In genomic region chr6:115898246-115898645, GRCh38 we compare ENCODE assay signal across 30 cellular contexts.
DNase-seq lines count a peak whose midpoint lies in the region; ATAC-seq and TF ChIP-seq lines count a peak whose summit lies in the region.
"Had no signal": no experiment of that assay in that cellular context is flagged by ENCODE, and none has a peak within 500 bp of the region (broad histone marks: within the 10 kb centered on the region; RNA-seq: fewer than 3 reads in every experiment).

No MANE protein-coding gene starts in this region.

- no peaks in the 10 kb centered on the region for H3K27me3 ChIP-seq in A673 (replicated peaks; ENCODE audit: insufficient read depth, low read depth, low read length, poor library complexity)
- H3K27me3 ChIP-seq: heart right ventricle, upper lobe of left lung had no signal

- H3K36me3 ChIP-seq in A673 (ENCODE audit: insufficient read depth, low read length, poor library complexity, severe bottlenecking) = no peaks in the 10 kb centered on the region
- H3K36me3 ChIP-seq: heart right ventricle, upper lobe of left lung had no signal

- POLR2A ChIA-PET in A673 (lab: Charles Lee; ENCODE audit: low non-redundant PET) = no interaction called here

- H3K9me3 ChIP-seq in A673 (ENCODE audit: low read depth, low read length, poor library complexity, severe bottlenecking) = no peaks in the 10 kb centered on the region
- H3K9me3 ChIP-seq: heart right ventricle, psoas muscle, SK-N-SH, upper lobe of left lung had no signal

- no peak for TF ChIP-seq CTCF in A673 (conservative IDR thresholded peaks at IDR 0.05; ENCODE audit: low read depth, low read length)
- TF ChIP-seq CTCF in astrocyte of the spinal cord (IDR thresholded peaks at IDR 0.05; ENCODE audit: low read depth, low read length) = no peak

- H3K4me3 ChIP-seq in A673 (ENCODE audit: low read depth, low read length, poor library complexity, severe bottlenecking) = no peak overlapping the region
- no peak overlapping the region for H3K4me3 ChIP-seq in astrocyte of the spinal cord (ENCODE audit: low read depth, low read length)
- H3K4me3 ChIP-seq: coronary artery, GM12878, heart right ventricle, psoas muscle, upper lobe of left lung had no signal

- in situ Hi-C loops in astrocyte of the spinal cord (cut with HindIII; ENCODE audit: low sequenced_read_pairs) (no loop called here), ACHN (cut with HindIII; ENCODE audit: low pct_ligation_motif_present, low pct_unique_long_range_greater_than_20kb, low sequenced_read_pairs) (no loop called here)

- ATAC-seq in HG02840 (IDR thresholded peaks at IDR 0.05; ENCODE audit: low FRiP score, unreplicated experiment) = no peak
- ATAC-seq: activated naive CD4-positive, alpha-beta T cell treated with anti-CD3 and anti-CD28 coated beads, Interleukin-2, amount 50 U/mL, for 72 hours; GM12878; HCT116; heart right ventricle; naive thymus-derived CD8-positive, alpha-beta T cell; psoas muscle; stimulated activated memory B cell treated with anti-CD40 and anti-IgM and Interleukin-4, amounts not matched to agents 10 μg/mL and 1 μg/mL and 100 μg/mL, for 72 hours had no signal

- no peak overlapping the region for H3K27ac ChIP-seq in A673 (ENCODE audit: low read depth, low read length, poor library complexity, severe bottlenecking)
- H3K27ac ChIP-seq: coronary artery, heart right ventricle, psoas muscle, upper lobe of left lung had no signal

- DNase-seq in A673 (ENCODE audit: low spot score) (peak; percentile 23), HS-5 (ENCODE audit: low read depth) (peak; percentile 79), astrocyte of the spinal cord (ENCODE audit: low read depth, low spot score) (peak; percentile 61), iris pigment epithelial cell (ENCODE audit: low read depth) (peak; percentile 9), ureter (ENCODE audit: low spot score) (no peak), NOMO-1 (lab: John Stamatoyannopoulos, UW; ENCODE audit: unreplicated experiment in 2 of 2) (no peak), ACHN (no peak)
- DNase-seq: 8988T; activated B cell treated with CpG ODN at 0.5 μM for 24 hours; activated CD4-positive, alpha-beta T cell treated with anti-CD3 and anti-CD28 coated beads, Interleukin-2, amount 10 ng/mL, durations not matched to agents 7 days and 5 days; activated effector memory CD4-positive, alpha-beta T cell treated with Interleukin-2 at 50 U/mL for 16 hours; AML-193; CD4-positive, CD25-positive, alpha-beta regulatory T cell; effector CD8-positive, alpha-beta T cell; heart right ventricle; kidney; naive thymus-derived CD8-positive, alpha-beta T cell; NCI-H1092; NCI-H1694; NCI-H510A; psoas muscle; SK-N-SH; substantia nigra; upper lobe of left lung had no signal

- intact Hi-C loops in A673 (cut with micrococcal nuclease; ENCODE audit: unreplicated experiment) = loop anchor here (5.0 kb wide), 2 partner anchors 199 to 351 kb away; no protein-coding TSS in a partner anchor

- peaks cover 3% of the 10 kb centered on the region for H3K4me1 ChIP-seq in A673 (ENCODE audit: insufficient read depth, low read length, poor library complexity, severe bottlenecking)
- H3K4me1 ChIP-seq: heart right ventricle, psoas muscle, upper lobe of left lung had no signal

- no TSS peak for BruUV-seq in A673 (replicated peaks; lab: Mats Ljungman, UMichigan)

- CTCF ChIA-PET in A673 (lab: Charles Lee) = no interaction called here

Comparison
In these comparisons a context has a peak if more than half of its experiments do, and no peak if none do; other contexts are left out.
1. DNase-seq: peak in A673 (single experiment), HS-5 (single experiment), astrocyte of the spinal cord (single experiment) and iris pigment epithelial cell (single experiment); none in ureter (single experiment), NOMO-1 (0 of 2) and ACHN (single experiment).